In genomic region chr17:77467513-77467912, GRCh38 we compare ENCODE assay signal across 18 cellular contexts.
DNase-seq lines count a peak whose midpoint lies in the region; ATAC-seq, FAIRE-seq and TF ChIP-seq lines count a peak whose summit lies in the region.
"Had no signal": no experiment of that assay in that cellular context is flagged by ENCODE, and none has a peak within 500 bp of the region (broad histone marks: within the 10 kb centered on the region; RNA-seq: fewer than 3 reads in every experiment).

No MANE protein-coding gene starts in this region.

- no peak overlapping the region for H3K4me3 Mint-ChIP-seq in activated naive CD4-positive, alpha-beta T cell treated with anti-CD3 and anti-CD28 coated beads for 36 hours
- H3K4me3 Mint-ChIP-seq in stimulated activated naive B cell treated with anti-CD40 and anti-IgM and Interleukin-4, amounts not matched to agents 10 μg/mL and 1 μg/mL and 100 μg/mL, for 72 hours = no peak overlapping the region

- H2AK5ac ChIP-seq in mesenchymal stem cell (ENCODE audit: low read length, severe bottlenecking) = peak overlapping the region; percentile 52

- WGBS in GM12878 (ENCODE audit: insufficient coverage, insufficient replicate concordance, low lambda C conversion rate, missing lambda C conversion rate) = 98% methylated on average over 22 of the region's 25 CpGs
- WGBS in mesenchymal stem cell = 56% methylated on average over 22 of the region's 25 CpGs

- H3K27me3 Mint-ChIP-seq in activated naive CD4-positive, alpha-beta T cell treated with anti-CD3 and anti-CD28 coated beads for 36 hours (ENCODE audit: low read depth) = no peaks in the 10 kb centered on the region
- H3K27me3 Mint-ChIP-seq in stimulated activated naive B cell treated with anti-CD40 and anti-IgM and Interleukin-4, amounts not matched to agents 10 μg/mL and 1 μg/mL and 100 μg/mL, for 72 hours = no peaks in the 10 kb centered on the region

- SMC1A ChIA-PET in GM12878 (lab: Charles Lee; ENCODE audit: uncharacterized antibody, unreplicated experiment) = interaction anchor here (1.3 to 1.9 kb wide), 2 partner anchors 37 to 137 kb away, joined by 4 to 9 read pairs; no protein-coding TSS in a partner anchor

- peak overlapping the region; percentile 90 for H2BK120ac ChIP-seq in mesenchymal stem cell (ENCODE audit: low read depth, low read length)

- intact Hi-C loops in activated naive CD4-positive, alpha-beta T cell treated with anti-CD3 and anti-CD28 coated beads for 36 hours (cut with micrococcal nuclease) = no loop called here
- intact Hi-C loops in GM12878 (cut with micrococcal nuclease; ENCODE audit: unreplicated experiment) = no loop called here

- H3K79me2 ChIP-seq in GM12878 (ENCODE audit: control insufficient read depth, insufficient read depth, low read length) = peaks cover 94% of the 10 kb centered on the region

- BruUV-seq in GM12878 (replicated peaks; lab: Mats Ljungman, UMichigan) = no TSS peak

- H3K4ac ChIP-seq in mesenchymal stem cell (ENCODE audit: low read depth in 1 of 2, low read length in 2 of 2) = peak overlapping the region; percentile 62 to 69

- POLR2A ChIA-PET in GM12878 (lab: Charles Lee) = no interaction called here

- ATAC-seq in GM12878 = no peak
- ATAC-seq in stimulated activated naive B cell treated with anti-CD40 and anti-IgM and Interleukin-4, amounts not matched to agents 10 μg/mL and 1 μg/mL and 100 μg/mL, for 72 hours (replicated peaks) = no peak
- no peak for ATAC-seq in GM18517 (IDR thresholded peaks at IDR 0.05; ENCODE audit: unreplicated experiment)
- ATAC-seq: body of pancreas, HCT116, left lung, SK-N-SH treated with all-trans-retinoic acid at 6 μM for 48 hours had no signal

- H3K36me3 ChIP-seq in GM12878 (ENCODE audit: control insufficient read depth in 2 of 2, insufficient read depth in 2 of 2, low read length in 1 of 2) = peaks cover 30 to 32% of the 10 kb centered on the region in 2 experiments
- peaks cover 26 to 39% of the 10 kb centered on the region in 2 experiments for H3K36me3 ChIP-seq in mesenchymal stem cell (ENCODE audit: control insufficient read depth in 1 of 2, insufficient read depth in 2 of 2, low read depth in 1 of 2, low read length in 2 of 2)
- H3K36me3 ChIP-seq: left lung had no signal

- H4K91ac ChIP-seq in mesenchymal stem cell (ENCODE audit: low read length) = peak overlapping the region; percentile 95

- H3K27me3 ChIP-seq in GM12878 (replicated peaks in 1 of 2; ENCODE audit: control insufficient read depth in 2 of 2, insufficient read depth in 2 of 2, low read length in 1 of 2) (no peaks in the 10 kb centered on the region), mesenchymal stem cell (ENCODE audit: control insufficient read depth in 1 of 2, insufficient read depth in 1 of 2, low read length in 2 of 2) (no peaks in the 10 kb centered on the region)
- H3K27me3 ChIP-seq: body of pancreas, left lung, tibial artery had no signal

- no peak for TF ChIP-seq EP300 in GM12878 (IDR thresholded peaks at IDR 0.05; ENCODE audit: borderline replicate concordance in 1 of 2, control insufficient read depth in 1 of 2, low read depth in 2 of 2, low read length in 2 of 2)

- no peak for DNase-seq in activated naive CD4-positive, alpha-beta T cell treated with anti-CD3 and anti-CD28 coated beads for 36 hours
- DNase-seq in activated naive CD4-positive, alpha-beta T cell treated with Interleukin-2 at 50 U/mL for 16 hours = no peak
- DNase-seq in GM12878 (ENCODE audit: low read depth, low spot score) = no peak
- no peak for DNase-seq in mesenchymal stem cell
- DNase-seq in stimulated activated naive B cell treated with anti-CD40 and anti-IgM and Interleukin-4, amounts not matched to agents 10 μg/mL and 1 μg/mL and 100 μg/mL, for 72 hours = no peak
- no peak for DNase-seq in stimulated activated CD4-positive, alpha-beta T cell treated with anti-CD3 and anti-CD28 coated beads, Interleukin-2, amount 100 ng/mL, for 24 hours
- no peak for DNase-seq in medulla oblongata (ENCODE audit: extremely low spot score)
- DNase-seq: body of pancreas; NCI-H2171; NK-92 treated with Interleukin-12 subunit alpha and Interleukin-12 subunit beta, amount 100 ng/mL, for 24 hours; nucleus accumbens; stimulated activated CD4-positive, alpha-beta T cell treated with anti-CD3 and anti-CD28 coated beads, Interleukin-12 subunit alpha, Interleukin-12 subunit beta, amount 100 ng/mL, for 4 hours; tibial artery had no signal

- RAD21 ChIA-PET in GM12878 (lab: Charles Lee; ENCODE audit: unreplicated experiment) = no interaction called here

- H3K36me3 Mint-ChIP-seq in activated naive CD4-positive, alpha-beta T cell treated with anti-CD3 and anti-CD28 coated beads for 36 hours (ENCODE audit: low read depth) = peaks cover 54% of the 10 kb centered on the region
- peaks cover 60 to 64% of the 10 kb centered on the region in 2 donors for H3K36me3 Mint-ChIP-seq in stimulated activated naive B cell treated with anti-CD40 and anti-IgM and Interleukin-4, amounts not matched to agents 10 μg/mL and 1 μg/mL and 100 μg/mL, for 72 hours

- H3K9ac ChIP-seq in GM12878 (ENCODE audit: control insufficient read depth, insufficient read depth, low read length) = no peak overlapping the region
- no peak overlapping the region for H3K9ac ChIP-seq in mesenchymal stem cell (ENCODE audit: low read length)

- TF ChIP-seq CTCF in GM12878 (IDR thresholded peaks at IDR 0.05 in 2 of 3, conservative IDR thresholded peaks at IDR 0.05 in 1 of 3; ENCODE audit: control insufficient read depth in 2 of 3, extremely low read depth in 1 of 3, insufficient read depth in 1 of 3, low read depth in 3 of 3, low read length in 3 of 3) = no peak

- TF ChIP-seq RAD21 in GM12878 (IDR thresholded peaks at IDR 0.05; ENCODE audit: insufficient read depth, low read depth, low read length) = no peak

- no peak overlapping the region for H2AFZ ChIP-seq in GM12878 (ENCODE audit: control insufficient read depth, low read depth, low read length)
- H2AFZ ChIP-seq in mesenchymal stem cell (ENCODE audit: low read depth, low read length) = no peak overlapping the region

- H3K9me3 ChIP-seq in GM12878 (replicated peaks; ENCODE audit: control insufficient read depth, insufficient read depth, low read length) (no peaks in the 10 kb centered on the region), mesenchymal stem cell (ENCODE audit: control insufficient read depth, low read length) (no peaks in the 10 kb centered on the region)
- H3K9me3 ChIP-seq: body of pancreas, left lung, tibial artery had no signal

- no peaks in the 10 kb centered on the region; the same call in none of the 2 replicates for H4K20me1 ChIP-seq in GM12878 (ENCODE audit: control insufficient read depth, insufficient read depth)

- peak overlapping the region in 1 of 2 experiments; percentile 69 for H2BK12ac ChIP-seq in mesenchymal stem cell (ENCODE audit: low read length in 2 of 2)

- H3K4me1 Mint-ChIP-seq in activated naive CD4-positive, alpha-beta T cell treated with anti-CD3 and anti-CD28 coated beads for 36 hours (ENCODE audit: low read depth) = peaks cover 92% of the 10 kb centered on the region
- H3K4me1 Mint-ChIP-seq in stimulated activated naive B cell treated with anti-CD40 and anti-IgM and Interleukin-4, amounts not matched to agents 10 μg/mL and 1 μg/mL and 100 μg/mL, for 72 hours = peaks cover 74 to 96% of the 10 kb centered on the region in 2 donors

- H2BK15ac ChIP-seq in mesenchymal stem cell (ENCODE audit: low read depth, poor library complexity, severe bottlenecking) = no peak overlapping the region

- H3K4me1 ChIP-seq in GM12878 (ENCODE audit: control insufficient read depth, insufficient read depth, low read length) = peaks cover 69% of the 10 kb centered on the region
- H3K4me1 ChIP-seq in mesenchymal stem cell (ENCODE audit: control insufficient read depth, insufficient read depth, low read depth, low read length) = peaks cover 62% of the 10 kb centered on the region

- in situ Hi-C loops in GM12878 (cut with MboI) = loop anchor here (25.0 kb wide), 1 partner anchor 1205 kb away; the partner anchor contains the start of gene UBALD2

- peak overlapping the region; percentile 93 for H3K27ac Mint-ChIP-seq in activated naive CD4-positive, alpha-beta T cell treated with anti-CD3 and anti-CD28 coated beads for 36 hours
- H3K27ac Mint-ChIP-seq in stimulated activated naive B cell treated with anti-CD40 and anti-IgM and Interleukin-4, amounts not matched to agents 10 μg/mL and 1 μg/mL and 100 μg/mL, for 72 hours = peak overlapping the region; percentile 91

- CTCF ChIA-PET in activated naive CD4-positive, alpha-beta T cell treated with anti-CD3 and anti-CD28 coated beads for 36 hours (lab: Charles Lee) = interaction anchor here (1.6 kb wide), 1 partner anchor 67 kb away, joined by 6 read pairs; no protein-coding TSS in a partner anchor
- CTCF ChIA-PET in GM12878 (lab: Yijun Ruan, JAX) = no interaction called here

- no peak overlapping the region for H3K23ac ChIP-seq in mesenchymal stem cell (ENCODE audit: low read length in 2 of 2)

- H3K4me3 ChIP-seq in GM12878 (no peak overlapping the region), mesenchymal stem cell (ENCODE audit: insufficient read depth in 1 of 2, low read depth in 1 of 2, low read length in 2 of 2) (no peak overlapping the region)
- H3K4me3 ChIP-seq: body of pancreas, left lung, tibial artery had no signal

- H3K4me2 ChIP-seq in GM12878 (ENCODE audit: control insufficient read depth, insufficient read depth) (no peak overlapping the region), mesenchymal stem cell (ENCODE audit: low read length, poor library complexity, severe bottlenecking) (no peak overlapping the region)

- H3K14ac ChIP-seq in mesenchymal stem cell (ENCODE audit: low read length in 2 of 2) = peak overlapping the region in 1 of 2 experiments; percentile 44

- peaks cover 19% of the 10 kb centered on the region for H3K79me1 ChIP-seq in mesenchymal stem cell (replicated peaks; ENCODE audit: low read length, poor library complexity, severe bottlenecking)

- H2BK5ac ChIP-seq in mesenchymal stem cell (ENCODE audit: low read depth, low read length, poor library complexity, severe bottlenecking) = peak overlapping the region; percentile 14

- H3K18ac ChIP-seq in mesenchymal stem cell (ENCODE audit: low read depth in 1 of 2, low read length in 2 of 2) = peak overlapping the region in 1 of 2 experiments; percentile 46

- peaks cover 4% of the 10 kb centered on the region for H3K9me3 Mint-ChIP-seq in activated naive CD4-positive, alpha-beta T cell treated with anti-CD3 and anti-CD28 coated beads for 36 hours
- H3K9me3 Mint-ChIP-seq in stimulated activated naive B cell treated with anti-CD40 and anti-IgM and Interleukin-4, amounts not matched to agents 10 μg/mL and 1 μg/mL and 100 μg/mL, for 72 hours = peaks cover 9 to 13% of the 10 kb centered on the region in 2 donors

- no peak for FAIRE-seq in GM12878 (lab: Jason Lieb, UNC)
- FAIRE-seq: endometrium had no signal

- H3K27ac ChIP-seq in GM12878 (ENCODE audit: control insufficient read depth, insufficient read depth) (no peak overlapping the region), mesenchymal stem cell (ENCODE audit: low read length, poor library complexity, severe bottlenecking) (no peak overlapping the region)
- H3K27ac ChIP-seq: body of pancreas, tibial artery had no signal

- TF ChIP-seq POLR2A in GM12878 (IDR thresholded peaks at IDR 0.05; ENCODE audit: low read depth, low read length) = no peak

- H4K8ac ChIP-seq in mesenchymal stem cell (ENCODE audit: low read length) = peak overlapping the region; percentile 8

TF ChIP-seq in GM12878, 131 proteins besides CTCF, POLR2A, EP300 and RAD21 (continues in another document):
- no peak for TF ChIP-seq SMAD1 (IDR thresholded peaks at IDR 0.05; ENCODE audit: low read depth, partially characterized antibody)
